Comparison of ENCODE assay signal across 1 cellular context in the genomic region with DNA sequence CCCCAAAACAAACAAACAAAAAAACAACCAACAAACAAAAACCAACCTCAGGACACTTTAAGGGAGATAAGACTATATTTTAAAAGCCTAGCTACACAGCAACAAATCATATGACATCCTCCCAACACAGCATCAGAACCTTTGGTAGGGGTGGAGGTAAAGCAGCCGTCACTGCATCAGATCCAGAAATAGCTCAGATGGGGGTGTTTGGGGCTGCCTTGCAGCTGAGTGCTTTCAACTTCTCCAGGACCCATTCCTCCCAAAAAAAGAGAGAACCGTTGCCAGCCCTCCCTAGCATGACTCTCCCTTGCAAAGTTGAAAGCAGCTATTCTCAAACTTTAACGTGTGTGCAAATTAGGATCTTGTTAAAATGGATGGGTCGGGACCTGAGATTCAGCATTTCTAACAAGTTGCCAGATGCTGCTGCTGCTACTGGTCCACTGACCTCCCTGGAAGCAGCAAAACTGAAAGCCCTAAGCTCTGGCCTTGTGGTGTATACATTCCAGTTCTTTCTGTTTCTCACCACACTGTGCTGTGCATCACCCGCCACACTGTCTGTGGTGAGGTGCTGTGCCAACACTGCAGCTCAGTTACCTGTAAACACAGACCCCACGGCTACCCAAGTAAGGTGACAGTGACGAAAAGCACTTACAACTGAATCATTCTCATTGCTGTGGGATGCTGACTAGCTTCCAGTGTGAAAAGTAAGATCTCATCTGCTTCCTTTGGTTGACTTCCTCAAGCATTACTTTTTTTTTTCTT.
TF ChIP-seq lines count a peak whose summit lies in the region.

No MANE protein-coding gene starts in this region.

TF ChIP-seq in GM23338, 12 proteins besides CTCF, POLR2A, EP300 and RAD21 (continued from another document):
- TF ChIP-seq, protein P1, sequence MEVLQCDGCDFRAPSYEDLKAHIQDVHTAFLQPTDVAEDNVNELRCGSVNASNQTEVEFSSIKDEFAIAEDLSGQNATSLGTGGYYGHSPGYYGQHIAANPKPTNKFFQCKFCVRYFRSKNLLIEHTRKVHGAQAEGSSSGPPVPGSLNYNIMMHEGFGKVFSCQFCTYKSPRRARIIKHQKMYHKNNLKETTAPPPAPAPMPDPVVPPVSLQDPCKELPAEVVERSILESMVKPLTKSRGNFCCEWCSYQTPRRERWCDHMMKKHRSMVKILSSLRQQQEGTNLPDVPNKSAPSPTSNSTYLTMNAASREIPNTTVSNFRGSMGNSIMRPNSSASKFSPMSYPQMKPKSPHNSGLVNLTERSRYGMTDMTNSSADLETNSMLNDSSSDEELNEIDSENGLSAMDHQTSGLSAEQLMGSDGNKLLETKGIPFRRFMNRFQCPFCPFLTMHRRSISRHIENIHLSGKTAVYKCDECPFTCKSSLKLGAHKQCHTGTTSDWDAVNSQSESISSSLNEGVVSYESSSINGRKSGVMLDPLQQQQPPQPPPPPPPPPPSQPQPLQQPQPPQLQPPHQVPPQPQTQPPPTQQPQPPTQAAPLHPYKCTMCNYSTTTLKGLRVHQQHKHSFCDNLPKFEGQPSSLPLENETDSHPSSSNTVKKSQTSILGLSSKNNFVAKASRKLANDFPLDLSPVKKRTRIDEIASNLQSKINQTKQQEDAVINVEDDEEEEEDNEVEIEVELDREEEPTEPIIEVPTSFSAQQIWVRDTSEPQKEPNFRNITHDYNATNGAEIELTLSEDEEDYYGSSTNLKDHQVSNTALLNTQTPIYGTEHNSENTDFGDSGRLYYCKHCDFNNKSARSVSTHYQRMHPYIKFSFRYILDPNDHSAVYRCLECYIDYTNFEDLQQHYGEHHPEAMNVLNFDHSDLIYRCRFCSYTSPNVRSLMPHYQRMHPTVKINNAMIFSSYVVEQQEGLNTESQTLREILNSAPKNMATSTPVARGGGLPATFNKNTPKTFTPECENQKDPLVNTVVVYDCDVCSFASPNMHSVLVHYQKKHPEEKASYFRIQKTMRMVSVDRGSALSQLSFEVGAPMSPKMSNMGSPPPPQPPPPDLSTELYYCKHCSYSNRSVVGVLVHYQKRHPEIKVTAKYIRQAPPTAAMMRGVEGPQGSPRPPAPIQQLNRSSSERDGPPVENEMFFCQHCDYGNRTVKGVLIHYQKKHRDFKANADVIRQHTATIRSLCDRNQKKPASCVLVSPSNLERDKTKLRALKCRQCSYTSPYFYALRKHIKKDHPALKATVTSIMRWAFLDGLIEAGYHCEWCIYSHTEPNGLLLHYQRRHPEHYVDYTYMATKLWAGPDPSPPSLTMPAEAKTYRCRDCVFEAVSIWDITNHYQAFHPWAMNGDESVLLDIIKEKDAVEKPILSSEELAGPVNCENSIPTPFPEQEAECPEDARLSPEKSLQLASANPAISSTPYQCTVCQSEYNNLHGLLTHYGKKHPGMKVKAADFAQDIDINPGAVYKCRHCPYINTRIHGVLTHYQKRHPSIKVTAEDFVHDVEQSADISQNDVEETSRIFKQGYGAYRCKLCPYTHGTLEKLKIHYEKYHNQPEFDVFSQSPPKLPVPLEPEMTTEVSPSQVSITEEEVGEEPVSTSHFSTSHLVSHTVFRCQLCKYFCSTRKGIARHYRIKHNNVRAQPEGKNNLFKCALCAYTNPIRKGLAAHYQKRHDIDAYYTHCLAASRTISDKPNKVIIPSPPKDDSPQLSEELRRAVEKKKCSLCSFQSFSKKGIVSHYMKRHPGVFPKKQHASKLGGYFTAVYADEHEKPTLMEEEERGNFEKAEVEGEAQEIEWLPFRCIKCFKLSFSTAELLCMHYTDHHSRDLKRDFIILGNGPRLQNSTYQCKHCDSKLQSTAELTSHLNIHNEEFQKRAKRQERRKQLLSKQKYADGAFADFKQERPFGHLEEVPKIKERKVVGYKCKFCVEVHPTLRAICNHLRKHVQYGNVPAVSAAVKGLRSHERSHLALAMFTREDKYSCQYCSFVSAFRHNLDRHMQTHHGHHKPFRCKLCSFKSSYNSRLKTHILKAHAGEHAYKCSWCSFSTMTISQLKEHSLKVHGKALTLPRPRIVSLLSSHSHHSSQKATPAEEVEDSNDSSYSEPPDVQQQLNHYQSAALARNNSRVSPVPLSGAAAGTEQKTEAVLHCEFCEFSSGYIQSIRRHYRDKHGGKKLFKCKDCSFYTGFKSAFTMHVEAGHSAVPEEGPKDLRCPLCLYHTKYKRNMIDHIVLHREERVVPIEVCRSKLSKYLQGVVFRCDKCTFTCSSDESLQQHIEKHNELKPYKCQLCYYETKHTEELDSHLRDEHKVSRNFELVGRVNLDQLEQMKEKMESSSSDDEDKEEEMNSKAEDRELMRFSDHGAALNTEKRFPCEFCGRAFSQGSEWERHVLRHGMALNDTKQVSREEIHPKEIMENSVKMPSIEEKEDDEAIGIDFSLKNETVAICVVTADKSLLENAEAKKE (CRISPR knock-in tag; IDR thresholded peaks at IDR 0.05): no peak
- TF ChIP-seq JUNB (IDR thresholded peaks at IDR 0.05; ENCODE audit: unreplicated experiment): no peak
- no peak for TF ChIP-seq ZNF331 (CRISPR knock-in tag; IDR thresholded peaks at IDR 0.05; ENCODE audit: low read depth)
- no peak for TF ChIP-seq EZH2 (IDR thresholded peaks at IDR 0.05; ENCODE audit: low read depth, unreplicated experiment)
- TF ChIP-seq CREB1 (CRISPR knock-in tag; IDR thresholded peaks at IDR 0.05; ENCODE audit: low read depth): no peak
- TF ChIP-seq, protein P2, sequence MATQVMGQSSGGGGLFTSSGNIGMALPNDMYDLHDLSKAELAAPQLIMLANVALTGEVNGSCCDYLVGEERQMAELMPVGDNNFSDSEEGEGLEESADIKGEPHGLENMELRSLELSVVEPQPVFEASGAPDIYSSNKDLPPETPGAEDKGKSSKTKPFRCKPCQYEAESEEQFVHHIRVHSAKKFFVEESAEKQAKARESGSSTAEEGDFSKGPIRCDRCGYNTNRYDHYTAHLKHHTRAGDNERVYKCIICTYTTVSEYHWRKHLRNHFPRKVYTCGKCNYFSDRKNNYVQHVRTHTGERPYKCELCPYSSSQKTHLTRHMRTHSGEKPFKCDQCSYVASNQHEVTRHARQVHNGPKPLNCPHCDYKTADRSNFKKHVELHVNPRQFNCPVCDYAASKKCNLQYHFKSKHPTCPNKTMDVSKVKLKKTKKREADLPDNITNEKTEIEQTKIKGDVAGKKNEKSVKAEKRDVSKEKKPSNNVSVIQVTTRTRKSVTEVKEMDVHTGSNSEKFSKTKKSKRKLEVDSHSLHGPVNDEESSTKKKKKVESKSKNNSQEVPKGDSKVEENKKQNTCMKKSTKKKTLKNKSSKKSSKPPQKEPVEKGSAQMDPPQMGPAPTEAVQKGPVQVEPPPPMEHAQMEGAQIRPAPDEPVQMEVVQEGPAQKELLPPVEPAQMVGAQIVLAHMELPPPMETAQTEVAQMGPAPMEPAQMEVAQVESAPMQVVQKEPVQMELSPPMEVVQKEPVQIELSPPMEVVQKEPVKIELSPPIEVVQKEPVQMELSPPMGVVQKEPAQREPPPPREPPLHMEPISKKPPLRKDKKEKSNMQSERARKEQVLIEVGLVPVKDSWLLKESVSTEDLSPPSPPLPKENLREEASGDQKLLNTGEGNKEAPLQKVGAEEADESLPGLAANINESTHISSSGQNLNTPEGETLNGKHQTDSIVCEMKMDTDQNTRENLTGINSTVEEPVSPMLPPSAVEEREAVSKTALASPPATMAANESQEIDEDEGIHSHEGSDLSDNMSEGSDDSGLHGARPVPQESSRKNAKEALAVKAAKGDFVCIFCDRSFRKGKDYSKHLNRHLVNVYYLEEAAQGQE (IDR thresholded peaks at IDR 0.05; ENCODE audit: unreplicated experiment): no peak
- TF ChIP-seq POLR2AphosphoS5 (IDR thresholded peaks at IDR 0.05; ENCODE audit: low read depth): no peak
- TF ChIP-seq ZNF114 (CRISPR knock-in tag; IDR thresholded peaks at IDR 0.05): no peak
- TF ChIP-seq, protein P3, sequence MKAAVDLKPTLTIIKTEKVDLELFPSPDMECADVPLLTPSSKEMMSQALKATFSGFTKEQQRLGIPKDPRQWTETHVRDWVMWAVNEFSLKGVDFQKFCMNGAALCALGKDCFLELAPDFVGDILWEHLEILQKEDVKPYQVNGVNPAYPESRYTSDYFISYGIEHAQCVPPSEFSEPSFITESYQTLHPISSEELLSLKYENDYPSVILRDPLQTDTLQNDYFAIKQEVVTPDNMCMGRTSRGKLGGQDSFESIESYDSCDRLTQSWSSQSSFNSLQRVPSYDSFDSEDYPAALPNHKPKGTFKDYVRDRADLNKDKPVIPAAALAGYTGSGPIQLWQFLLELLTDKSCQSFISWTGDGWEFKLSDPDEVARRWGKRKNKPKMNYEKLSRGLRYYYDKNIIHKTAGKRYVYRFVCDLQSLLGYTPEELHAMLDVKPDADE (IDR thresholded peaks at IDR 0.05): no peak
- no peak for TF ChIP-seq STAT1 (IDR thresholded peaks at IDR 0.05; ENCODE audit: unreplicated experiment)
- TF ChIP-seq NANOG (IDR thresholded peaks at IDR 0.05; ENCODE audit: borderline replicate concordance): no peak
